In the genomic region with DNA sequence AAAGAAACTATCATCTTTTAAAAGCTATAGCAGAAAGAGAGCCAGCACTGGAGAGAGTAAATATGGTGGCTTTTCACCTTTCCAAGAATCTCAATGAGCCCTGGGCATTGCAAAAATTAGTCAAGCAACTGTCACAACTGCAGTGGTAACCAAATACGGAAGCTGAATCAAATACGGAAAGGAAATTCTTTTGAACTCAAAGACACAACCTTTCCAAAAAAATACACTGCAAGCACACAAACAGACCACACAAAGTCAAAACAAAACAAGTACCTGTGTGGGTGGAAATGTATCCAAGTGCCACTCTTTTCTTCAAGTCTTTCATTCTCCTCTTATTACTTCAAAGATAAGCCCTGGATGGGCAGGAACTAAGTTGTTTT, we compare ENCODE assay signal across 13 cellular contexts. TPM values are rescaled to one million over a fixed set of nuclear protein-coding genes. Genes with fewer than 3 reads are reported as not detected.
DNase-seq lines count a peak whose midpoint lies in the region; ATAC-seq and TF ChIP-seq lines count a peak whose summit lies in the region.
"Had no signal": no experiment of that assay in that cellular context is flagged by ENCODE, and none has a peak within 500 bp of the region (broad histone marks: within the 10 kb centered on the region; RNA-seq: fewer than 3 reads in every experiment).

No MANE protein-coding gene starts in this region.

- H3K27me3 Mint-ChIP-seq in CD4-positive, CD25-positive, alpha-beta regulatory T cell, result no peaks in the 10 kb centered on the region
- H3K27me3 Mint-ChIP-seq in activated naive CD8-positive, alpha-beta T cell treated with anti-CD3 and anti-CD28 coated beads for 36 hours, result no peaks in the 10 kb centered on the region

- peak overlapping the region; percentile 41 for H3K4me3 ChIP-seq in CD4-positive, CD25-positive, alpha-beta regulatory T cell (ENCODE audit: low read depth, low read length)
- no peak overlapping the region for H3K4me3 ChIP-seq in prostate gland

- H3K4me1 ChIP-seq in CD4-positive, CD25-positive, alpha-beta regulatory T cell (ENCODE audit: control insufficient read depth, insufficient read depth, low read length, poor library complexity, severe bottlenecking), result peaks cover 24% of the 10 kb centered on the region
- peaks cover 5% of the 10 kb centered on the region for H3K4me1 ChIP-seq in prostate gland (replicated peaks)

- intact Hi-C loops in prostate gland (cut with DNase I), result no loop called here

- no peak for ATAC-seq in CD4-positive, CD25-positive, alpha-beta regulatory T cell (ENCODE audit: low read depth in 2 of 2)
- ATAC-seq in GM19372 (IDR thresholded peaks at IDR 0.05; ENCODE audit: low read depth, unreplicated experiment) (peak; percentile 64), HG03378 (IDR thresholded peaks at IDR 0.05; ENCODE audit: unreplicated experiment) (peak; percentile 75), HG03045 (IDR thresholded peaks at IDR 0.05; ENCODE audit: unreplicated experiment) (no peak)
- ATAC-seq: SK-N-SH treated with all-trans-retinoic acid at 6 μM for 48 hours had no signal

- no peaks in the 10 kb centered on the region for H3K27me3 ChIP-seq in CD4-positive, CD25-positive, alpha-beta regulatory T cell (ENCODE audit: control insufficient read depth, insufficient read depth, low read length)
- no peaks in the 10 kb centered on the region for H3K27me3 ChIP-seq in prostate gland (replicated peaks; ENCODE audit: insufficient read depth)
- H3K27me3 ChIP-seq: brain microvascular endothelial cell had no signal

- WGBS in prostate gland, result 36% methylated on average over 2 of the region's 2 CpGs

- no peaks in the 10 kb centered on the region for H3K9me3 ChIP-seq in CD4-positive, CD25-positive, alpha-beta regulatory T cell (ENCODE audit: control insufficient read depth in 2 of 2, low read length in 2 of 2)
- H3K9me3 ChIP-seq in prostate gland, result no peaks in the 10 kb centered on the region

- peaks cover 13% of the 10 kb centered on the region for H3K36me3 Mint-ChIP-seq in CD4-positive, CD25-positive, alpha-beta regulatory T cell
- H3K36me3 Mint-ChIP-seq in activated naive CD8-positive, alpha-beta T cell treated with anti-CD3 and anti-CD28 coated beads for 36 hours, result peaks cover 49% of the 10 kb centered on the region

- DNase-seq in CD4-positive, CD25-positive, alpha-beta regulatory T cell, result peak in 1 of 3 donors; percentile 37
- no peak for DNase-seq in activated naive CD8-positive, alpha-beta T cell treated with anti-CD3 and anti-CD28 coated beads for 36 hours
- DNase-seq in RKO (ENCODE audit: low spot score), result no peak
- no peak for DNase-seq in prostate gland (ENCODE audit: low spot score)
- no peak for DNase-seq in globus pallidus (ENCODE audit: low spot score)
- DNase-seq: brain microvascular endothelial cell, NCI-H1092 treated with DMSO at 0.1 percent for 48 hours had no signal

- H3K36me3 ChIP-seq in CD4-positive, CD25-positive, alpha-beta regulatory T cell (ENCODE audit: control insufficient read depth, insufficient read depth, low read length), result no peaks in the 10 kb centered on the region
- H3K36me3 ChIP-seq in prostate gland, result no peaks in the 10 kb centered on the region
- H3K36me3 ChIP-seq: brain microvascular endothelial cell had no signal

- peaks cover 35 to 71% (median 40%) of the 10 kb centered on the region in 4 donors for H3K4me1 Mint-ChIP-seq in CD4-positive, CD25-positive, alpha-beta regulatory T cell
- H3K4me1 Mint-ChIP-seq in activated naive CD8-positive, alpha-beta T cell treated with anti-CD3 and anti-CD28 coated beads for 36 hours, result peaks cover 67% of the 10 kb centered on the region

- peaks cover 0 to 2% (median 0%) of the 10 kb centered on the region in 7 donors for H3K9me3 Mint-ChIP-seq in CD4-positive, CD25-positive, alpha-beta regulatory T cell
- peaks cover 4% of the 10 kb centered on the region for H3K9me3 Mint-ChIP-seq in activated naive CD8-positive, alpha-beta T cell treated with anti-CD3 and anti-CD28 coated beads for 36 hours

- no peak overlapping the region for H3K27ac ChIP-seq in CD4-positive, CD25-positive, alpha-beta regulatory T cell (ENCODE audit: insufficient read depth, low read length, poor library complexity, severe bottlenecking)
- no peak overlapping the region for H3K27ac ChIP-seq in prostate gland
- H3K27ac ChIP-seq: brain microvascular endothelial cell, parathyroid adenoma had no signal

- peak overlapping the region in 2 of 3 donors; percentile 5 to 70 for H3K27ac Mint-ChIP-seq in CD4-positive, CD25-positive, alpha-beta regulatory T cell
- H3K27ac Mint-ChIP-seq in activated naive CD8-positive, alpha-beta T cell treated with anti-CD3 and anti-CD28 coated beads for 36 hours, result peak overlapping the region; percentile 95

- TF ChIP-seq CTCF in prostate gland (IDR thresholded peaks at IDR 0.05), result no peak

- peak overlapping the region in 1 of 4 donors; percentile 15 for H3K4me3 Mint-ChIP-seq in CD4-positive, CD25-positive, alpha-beta regulatory T cell
- peak overlapping the region; percentile 2 for H3K4me3 Mint-ChIP-seq in activated naive CD8-positive, alpha-beta T cell treated with anti-CD3 and anti-CD28 coated beads for 36 hours
- H3K4me3 Mint-ChIP-seq: CD14-positive monocyte had no signal

- TF ChIP-seq POLR2A in prostate gland (IDR thresholded peaks at IDR 0.05), result no peak

RNA-seq across cellular contexts. Expression of gene VGLL4, which starts 17.6 kb away (rescaled TPM):
- total RNA-seq in CD4-positive, CD25-positive, alpha-beta regulatory T cell, result 16.3 TPM
- 10 to 100 TPM in 3 of 4 donors, 1 to 10 TPM in 1; 8.5 to 15.6 (median 12.8) TPM for polyA plus RNA-seq in CD4-positive, CD25-positive, alpha-beta regulatory T cell
- total RNA-seq in activated naive CD8-positive, alpha-beta T cell treated with anti-CD3 and anti-CD28 coated beads for 36 hours, result 10 to 100 TPM; 44.0 to 44.8 TPM
- 100 to 1,000 TPM in 1 of 2 donors, 10 to 100 TPM in 1; 87.2 to 203 TPM for total RNA-seq in prostate gland

Comparison
In these comparisons a context has a peak if more than half of its experiments do, and no peak if none do; other contexts are left out.
1. ATAC-seq: peak in GM19372 (single experiment) and HG03378 (single experiment); none in CD4-positive, CD25-positive, alpha-beta regulatory T cell (0 of 2) and HG03045 (single experiment).